In the genomic region with DNA sequence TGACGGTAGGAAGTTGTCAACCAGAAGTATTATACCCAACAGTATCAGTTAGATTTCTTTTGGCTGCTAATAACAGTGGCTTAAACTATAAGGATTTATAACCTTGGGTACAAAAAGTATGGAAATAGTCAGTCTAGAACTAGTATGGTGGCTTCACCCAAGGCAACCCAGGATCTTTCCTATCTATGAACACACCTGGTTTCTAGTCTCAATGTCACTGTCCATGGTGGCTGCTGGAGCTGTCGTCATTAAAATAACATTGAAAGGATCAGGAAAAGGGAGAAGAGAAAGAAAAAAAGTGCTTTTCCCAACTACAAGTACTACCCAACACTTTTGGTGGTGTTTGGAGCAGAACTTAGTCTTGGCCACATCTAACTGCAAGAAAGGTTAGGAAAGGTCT, we compare ENCODE assay signal across 3 cellular contexts.
A peak's percentile ranks its signal among the peaks of the same experiment; 100 is the strongest.
TF ChIP-seq lines count a peak whose summit lies in the region.

No MANE protein-coding gene starts in this region.

TF ChIP-seq in SK-N-SH, 30 proteins besides CTCF, POLR2A, EP300 and RAD21:
- TF ChIP-seq, protein P1, sequence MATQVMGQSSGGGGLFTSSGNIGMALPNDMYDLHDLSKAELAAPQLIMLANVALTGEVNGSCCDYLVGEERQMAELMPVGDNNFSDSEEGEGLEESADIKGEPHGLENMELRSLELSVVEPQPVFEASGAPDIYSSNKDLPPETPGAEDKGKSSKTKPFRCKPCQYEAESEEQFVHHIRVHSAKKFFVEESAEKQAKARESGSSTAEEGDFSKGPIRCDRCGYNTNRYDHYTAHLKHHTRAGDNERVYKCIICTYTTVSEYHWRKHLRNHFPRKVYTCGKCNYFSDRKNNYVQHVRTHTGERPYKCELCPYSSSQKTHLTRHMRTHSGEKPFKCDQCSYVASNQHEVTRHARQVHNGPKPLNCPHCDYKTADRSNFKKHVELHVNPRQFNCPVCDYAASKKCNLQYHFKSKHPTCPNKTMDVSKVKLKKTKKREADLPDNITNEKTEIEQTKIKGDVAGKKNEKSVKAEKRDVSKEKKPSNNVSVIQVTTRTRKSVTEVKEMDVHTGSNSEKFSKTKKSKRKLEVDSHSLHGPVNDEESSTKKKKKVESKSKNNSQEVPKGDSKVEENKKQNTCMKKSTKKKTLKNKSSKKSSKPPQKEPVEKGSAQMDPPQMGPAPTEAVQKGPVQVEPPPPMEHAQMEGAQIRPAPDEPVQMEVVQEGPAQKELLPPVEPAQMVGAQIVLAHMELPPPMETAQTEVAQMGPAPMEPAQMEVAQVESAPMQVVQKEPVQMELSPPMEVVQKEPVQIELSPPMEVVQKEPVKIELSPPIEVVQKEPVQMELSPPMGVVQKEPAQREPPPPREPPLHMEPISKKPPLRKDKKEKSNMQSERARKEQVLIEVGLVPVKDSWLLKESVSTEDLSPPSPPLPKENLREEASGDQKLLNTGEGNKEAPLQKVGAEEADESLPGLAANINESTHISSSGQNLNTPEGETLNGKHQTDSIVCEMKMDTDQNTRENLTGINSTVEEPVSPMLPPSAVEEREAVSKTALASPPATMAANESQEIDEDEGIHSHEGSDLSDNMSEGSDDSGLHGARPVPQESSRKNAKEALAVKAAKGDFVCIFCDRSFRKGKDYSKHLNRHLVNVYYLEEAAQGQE (IDR thresholded peaks at IDR 0.05; ENCODE audit: low read depth, low read length) = peak; percentile 82
- TF ChIP-seq SIN3A (IDR thresholded peaks at IDR 0.05; ENCODE audit: borderline replicate concordance, low read depth, low read length) (no peak), YY1 (IDR thresholded peaks at IDR 0.05; ENCODE audit: low read depth) (no peak)
- TF ChIP-seq, protein P2, sequence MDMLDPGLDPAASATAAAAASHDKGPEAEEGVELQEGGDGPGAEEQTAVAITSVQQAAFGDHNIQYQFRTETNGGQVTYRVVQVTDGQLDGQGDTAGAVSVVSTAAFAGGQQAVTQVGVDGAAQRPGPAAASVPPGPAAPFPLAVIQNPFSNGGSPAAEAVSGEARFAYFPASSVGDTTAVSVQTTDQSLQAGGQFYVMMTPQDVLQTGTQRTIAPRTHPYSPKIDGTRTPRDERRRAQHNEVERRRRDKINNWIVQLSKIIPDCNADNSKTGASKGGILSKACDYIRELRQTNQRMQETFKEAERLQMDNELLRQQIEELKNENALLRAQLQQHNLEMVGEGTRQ (IDR thresholded peaks at IDR 0.05; ENCODE audit: borderline replicate concordance, low read depth, low read length) = no peak

TF ChIP-seq in SK-N-SH treated with all-trans-retinoic acid at 6 μM for 48 hours, 23 proteins besides CTCF, POLR2A, EP300 and RAD21:
- TF ChIP-seq RARB (CRISPR knock-in tag; IDR thresholded peaks at IDR 0.05) (no peak), ZFP3 (CRISPR knock-in tag; IDR thresholded peaks at IDR 0.05) (no peak), BACH2 (CRISPR knock-in tag; IDR thresholded peaks at IDR 0.05; ENCODE audit: borderline replicate concordance) (no peak), ESRRG (CRISPR knock-in tag; IDR thresholded peaks at IDR 0.05) (no peak), ARNTL (CRISPR knock-in tag; IDR thresholded peaks at IDR 0.05; ENCODE audit: borderline replicate concordance, low read depth) (no peak), ZNF565 (CRISPR knock-in tag; conservative IDR thresholded peaks at IDR 0.05; ENCODE audit: low read depth) (no peak)
- TF ChIP-seq, protein P3, sequence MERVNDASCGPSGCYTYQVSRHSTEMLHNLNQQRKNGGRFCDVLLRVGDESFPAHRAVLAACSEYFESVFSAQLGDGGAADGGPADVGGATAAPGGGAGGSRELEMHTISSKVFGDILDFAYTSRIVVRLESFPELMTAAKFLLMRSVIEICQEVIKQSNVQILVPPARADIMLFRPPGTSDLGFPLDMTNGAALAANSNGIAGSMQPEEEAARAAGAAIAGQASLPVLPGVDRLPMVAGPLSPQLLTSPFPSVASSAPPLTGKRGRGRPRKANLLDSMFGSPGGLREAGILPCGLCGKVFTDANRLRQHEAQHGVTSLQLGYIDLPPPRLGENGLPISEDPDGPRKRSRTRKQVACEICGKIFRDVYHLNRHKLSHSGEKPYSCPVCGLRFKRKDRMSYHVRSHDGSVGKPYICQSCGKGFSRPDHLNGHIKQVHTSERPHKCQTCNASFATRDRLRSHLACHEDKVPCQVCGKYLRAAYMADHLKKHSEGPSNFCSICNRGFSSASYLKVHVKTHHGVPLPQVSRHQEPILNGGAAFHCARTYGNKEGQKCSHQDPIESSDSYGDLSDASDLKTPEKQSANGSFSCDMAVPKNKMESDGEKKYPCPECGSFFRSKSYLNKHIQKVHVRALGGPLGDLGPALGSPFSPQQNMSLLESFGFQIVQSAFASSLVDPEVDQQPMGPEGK (CRISPR knock-in tag; IDR thresholded peaks at IDR 0.05; ENCODE audit: borderline replicate concordance) = no peak
- TF ChIP-seq, protein P4, sequence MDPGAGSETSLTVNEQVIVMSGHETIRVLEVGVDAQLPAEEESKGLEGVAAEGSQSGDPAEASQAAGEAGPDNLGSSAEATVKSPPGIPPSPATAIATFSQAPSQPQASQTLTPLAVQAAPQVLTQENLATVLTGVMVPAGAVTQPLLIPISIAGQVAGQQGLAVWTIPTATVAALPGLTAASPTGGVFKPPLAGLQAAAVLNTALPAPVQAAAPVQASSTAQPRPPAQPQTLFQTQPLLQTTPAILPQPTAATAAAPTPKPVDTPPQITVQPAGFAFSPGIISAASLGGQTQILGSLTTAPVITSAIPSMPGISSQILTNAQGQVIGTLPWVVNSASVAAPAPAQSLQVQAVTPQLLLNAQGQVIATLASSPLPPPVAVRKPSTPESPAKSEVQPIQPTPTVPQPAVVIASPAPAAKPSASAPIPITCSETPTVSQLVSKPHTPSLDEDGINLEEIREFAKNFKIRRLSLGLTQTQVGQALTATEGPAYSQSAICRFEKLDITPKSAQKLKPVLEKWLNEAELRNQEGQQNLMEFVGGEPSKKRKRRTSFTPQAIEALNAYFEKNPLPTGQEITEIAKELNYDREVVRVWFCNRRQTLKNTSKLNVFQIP (CRISPR knock-in tag; IDR thresholded peaks at IDR 0.05; ENCODE audit: borderline replicate concordance, low read depth) = no peak
- TF ChIP-seq, protein P5, sequence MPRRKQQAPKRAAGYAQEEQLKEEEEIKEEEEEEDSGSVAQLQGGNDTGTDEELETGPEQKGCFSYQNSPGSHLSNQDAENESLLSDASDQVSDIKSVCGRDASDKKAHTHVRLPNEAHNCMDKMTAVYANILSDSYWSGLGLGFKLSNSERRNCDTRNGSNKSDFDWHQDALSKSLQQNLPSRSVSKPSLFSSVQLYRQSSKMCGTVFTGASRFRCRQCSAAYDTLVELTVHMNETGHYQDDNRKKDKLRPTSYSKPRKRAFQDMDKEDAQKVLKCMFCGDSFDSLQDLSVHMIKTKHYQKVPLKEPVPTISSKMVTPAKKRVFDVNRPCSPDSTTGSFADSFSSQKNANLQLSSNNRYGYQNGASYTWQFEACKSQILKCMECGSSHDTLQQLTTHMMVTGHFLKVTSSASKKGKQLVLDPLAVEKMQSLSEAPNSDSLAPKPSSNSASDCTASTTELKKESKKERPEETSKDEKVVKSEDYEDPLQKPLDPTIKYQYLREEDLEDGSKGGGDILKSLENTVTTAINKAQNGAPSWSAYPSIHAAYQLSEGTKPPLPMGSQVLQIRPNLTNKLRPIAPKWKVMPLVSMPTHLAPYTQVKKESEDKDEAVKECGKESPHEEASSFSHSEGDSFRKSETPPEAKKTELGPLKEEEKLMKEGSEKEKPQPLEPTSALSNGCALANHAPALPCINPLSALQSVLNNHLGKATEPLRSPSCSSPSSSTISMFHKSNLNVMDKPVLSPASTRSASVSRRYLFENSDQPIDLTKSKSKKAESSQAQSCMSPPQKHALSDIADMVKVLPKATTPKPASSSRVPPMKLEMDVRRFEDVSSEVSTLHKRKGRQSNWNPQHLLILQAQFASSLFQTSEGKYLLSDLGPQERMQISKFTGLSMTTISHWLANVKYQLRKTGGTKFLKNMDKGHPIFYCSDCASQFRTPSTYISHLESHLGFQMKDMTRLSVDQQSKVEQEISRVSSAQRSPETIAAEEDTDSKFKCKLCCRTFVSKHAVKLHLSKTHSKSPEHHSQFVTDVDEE (CRISPR knock-in tag; IDR thresholded peaks at IDR 0.05) = no peak
- TF ChIP-seq, protein P6, sequence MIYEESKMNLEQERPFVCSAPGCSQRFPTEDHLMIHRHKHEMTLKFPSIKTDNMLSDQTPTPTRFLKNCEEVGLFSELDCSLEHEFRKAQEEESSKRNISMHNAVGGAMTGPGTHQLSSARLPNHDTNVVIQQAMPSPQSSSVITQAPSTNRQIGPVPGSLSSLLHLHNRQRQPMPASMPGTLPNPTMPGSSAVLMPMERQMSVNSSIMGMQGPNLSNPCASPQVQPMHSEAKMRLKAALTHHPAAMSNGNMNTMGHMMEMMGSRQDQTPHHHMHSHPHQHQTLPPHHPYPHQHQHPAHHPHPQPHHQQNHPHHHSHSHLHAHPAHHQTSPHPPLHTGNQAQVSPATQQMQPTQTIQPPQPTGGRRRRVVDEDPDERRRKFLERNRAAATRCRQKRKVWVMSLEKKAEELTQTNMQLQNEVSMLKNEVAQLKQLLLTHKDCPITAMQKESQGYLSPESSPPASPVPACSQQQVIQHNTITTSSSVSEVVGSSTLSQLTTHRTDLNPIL (CRISPR knock-in tag; IDR thresholded peaks at IDR 0.05; ENCODE audit: low read depth) = no peak

TF ChIP-seq in IMR-90, 13 proteins besides CTCF, POLR2A, EP300 and RAD21:
- TF ChIP-seq NFE2L2 (IDR thresholded peaks at IDR 0.05; ENCODE audit: low read depth, low read length) (no peak), MAFK (IDR thresholded peaks at IDR 0.05; ENCODE audit: low read depth, low read length) (no peak), RFX5 (IDR thresholded peaks at IDR 0.05; ENCODE audit: low read depth, low read length) (no peak), CEBPB (IDR thresholded peaks at IDR 0.05; ENCODE audit: low read depth, low read length) (no peak), SMC3 (IDR thresholded peaks at IDR 0.05; ENCODE audit: low read depth, low read length) (no peak), FOS (IDR thresholded peaks at IDR 0.05; ENCODE audit: low read depth, low read length) (no peak), MAZ (IDR thresholded peaks at IDR 0.05; ENCODE audit: borderline replicate concordance, low read depth, low read length) (no peak)
- TF ChIP-seq, protein P2 (IDR thresholded peaks at IDR 0.05; ENCODE audit: low read depth, low read length) = no peak
